8 cellular contexts compared by ENCODE assay signal in genomic region chr5:138410996-138411640, GRCh38. TPM values are rescaled to one million over a fixed set of nuclear protein-coding genes. Genes with fewer than 3 reads are reported as not detected.
DNase-seq lines count a peak whose midpoint lies in the region; FAIRE-seq and TF ChIP-seq lines count a peak whose summit lies in the region.
"Not testable (repeated sequence)": the region's sequence is repeated elsewhere in the genome, so short reads cannot be mapped to it uniquely, and the experiment has no call there.
"Had no signal": no experiment of that assay in that cellular context is flagged by ENCODE, and none has a peak within 500 bp of the region (broad histone marks: within the 10 kb centered on the region; RNA-seq: fewer than 3 reads in every experiment).

No MANE protein-coding gene starts in this region.

- not testable (repeated sequence) for H3K9me3 Mint-ChIP-seq in progenitor cell of endocrine pancreas (ENCODE audit: low read depth)

- peaks cover 72% of the 10 kb centered on the region for H3K36me3 ChIP-seq in MG63
- H3K36me3 ChIP-seq in SK-N-SH (replicated peaks in 1 of 2; ENCODE audit: control insufficient read depth in 1 of 2, insufficient read depth in 2 of 2, low read length in 1 of 2), result peaks cover 31 to 38% of the 10 kb centered on the region in 2 experiments
- peaks cover 11 to 17% of the 10 kb centered on the region in 2 donors for H3K36me3 ChIP-seq in kidney (ENCODE audit: control insufficient read depth in 1 of 2, insufficient read depth in 2 of 2, low read length in 2 of 2)

- H3K79me2 ChIP-seq in SK-N-SH (ENCODE audit: insufficient read depth), result not testable (repeated sequence)

- CTCF ChIA-PET in SK-N-SH (lab: Yijun Ruan, JAX), result interaction anchor here (0.8 to 4.0 kb wide), 5 partner anchors 11 to 93 kb away, joined by 3 to 22 read pairs (median 6); partner anchors contain the start of genes KDM3B and REEP2

- FAIRE-seq in kidney (lab: Jason Lieb, UNC), result not testable (repeated sequence)

- TF ChIP-seq RAD21 in SK-N-SH (IDR thresholded peaks at IDR 0.05; ENCODE audit: low read length), result peak; percentile 46

- not testable (repeated sequence) for H2AFZ ChIP-seq in SK-N-SH (ENCODE audit: low read depth)

- H3K9me2 ChIP-seq in SK-N-SH, result not testable (repeated sequence)

- H3K27me3 Mint-ChIP-seq in progenitor cell of endocrine pancreas, result not testable (repeated sequence)

- DNase-seq in ELF-1 (ENCODE audit: low read depth, low spot score) (peak; percentile 81), MG63 (peak; percentile 48)
- DNase-seq in SK-N-SH; epithelial cell of proximal tubule (ENCODE audit: low read depth); kidney; progenitor cell of endocrine pancreas (ENCODE audit: low spot score, unreplicated experiment): not testable (repeated sequence)
- DNase-seq in activated naive CD4-positive, alpha-beta T cell treated with Interleukin-2 at 50 U/mL for 16 hours, result peak; percentile 39

- not testable (repeated sequence) for TF ChIP-seq EP300 in SK-N-SH (IDR thresholded peaks at IDR 0.05; ENCODE audit: borderline replicate concordance in 1 of 2, low read depth in 1 of 2, low read length in 1 of 2)

- not testable (repeated sequence) for H4K20me1 ChIP-seq in SK-N-SH (ENCODE audit: insufficient read depth)

- not testable (repeated sequence) for H3K27ac ChIP-seq in SK-N-SH (ENCODE audit: low read depth in 2 of 2, low read length in 1 of 2); kidney (ENCODE audit: low read depth in 2 of 2, low read length in 2 of 2)

- not testable (repeated sequence) for H3K4me2 ChIP-seq in SK-N-SH

- 81% methylated on average over 12 of the region's 14 CpGs for WGBS in SK-N-SH (ENCODE audit: low lambda C conversion rate)

- not testable (repeated sequence) for H3K4me1 Mint-ChIP-seq in progenitor cell of endocrine pancreas (ENCODE audit: low read depth)

- H3K4me1 ChIP-seq in SK-N-SH (ENCODE audit: control insufficient read depth in 1 of 2, insufficient read depth in 2 of 2, low read depth in 1 of 2, low read length in 1 of 2); kidney (ENCODE audit: control insufficient read depth in 1 of 2, insufficient read depth in 1 of 2, low read depth in 1 of 2, low read length in 2 of 2): not testable (repeated sequence)

- not testable (repeated sequence) for H3K4me3 ChIP-seq in MG63; SK-N-SH (ENCODE audit: low read depth in 2 of 2, low read length in 1 of 2); epithelial cell of proximal tubule (ENCODE audit: low read depth, low read length); kidney (ENCODE audit: low read length in 2 of 2)

- intact Hi-C loops in kidney (cut with DNase I), result not testable (repeated sequence)

- H3K4me3 Mint-ChIP-seq in progenitor cell of endocrine pancreas (ENCODE audit: low read depth), result not testable (repeated sequence)

- peak; percentile 67 for TF ChIP-seq CTCF in SK-N-SH (IDR thresholded peaks at IDR 0.05)
- TF ChIP-seq CTCF in epithelial cell of proximal tubule (conservative IDR thresholded peaks at IDR 0.05; ENCODE audit: low read depth, low read length), result peak; percentile 47
- peak; percentile 20 for TF ChIP-seq CTCF in kidney (IDR thresholded peaks at IDR 0.05; ENCODE audit: borderline replicate concordance, extremely low read depth, insufficient read depth)
- peak; percentile 55 for TF ChIP-seq CTCF in progenitor cell of endocrine pancreas (IDR thresholded peaks at IDR 0.05; ENCODE audit: unreplicated experiment)

- H3K36me3 Mint-ChIP-seq in progenitor cell of endocrine pancreas (ENCODE audit: insufficient read depth), result peaks cover 37% of the 10 kb centered on the region

- H3F3A ChIP-seq in SK-N-SH (replicated peaks; ENCODE audit: insufficient read depth), result peaks cover 11% of the 10 kb centered on the region

- H3K27ac Mint-ChIP-seq in progenitor cell of endocrine pancreas, result not testable (repeated sequence)

- H3K9ac ChIP-seq in SK-N-SH; kidney (ENCODE audit: low read length in 2 of 2): not testable (repeated sequence)

- H3K9me3 ChIP-seq in MG63; SK-N-SH; kidney (ENCODE audit: control insufficient read depth in 1 of 2, low read length in 2 of 2): not testable (repeated sequence)

- not testable (repeated sequence) for H3K27me3 ChIP-seq in MG63; SK-N-SH (ENCODE audit: insufficient read depth)

- POLR2A ChIA-PET in SK-N-SH (lab: Yijun Ruan, JAX), result interaction anchor here (0.6 kb wide), 1 partner anchor 1934 kb away, joined by 3 read pairs; no protein-coding TSS in a partner anchor

TF ChIP-seq in SK-N-SH, 30 proteins besides CTCF, POLR2A, EP300 and RAD21:
- peak; percentile 27; the same call in 1 of the 2 replicates for TF ChIP-seq SMC3 (IDR thresholded peaks at IDR 0.05; ENCODE audit: low read depth, low read length)

RNA-seq across cellular contexts. Expression of gene REEP2, which starts 27.7 kb away (rescaled TPM):
- 1.4 and 1.8 TPM in 2 replicates for total RNA-seq in MG63 (2014; rRNA removed; shearing (Covaris generic); ENCODE audit: low replicate concordance)
- polyA plus RNA-seq in SK-N-SH (2012; rRNA removed) (25.4 and 31.2 TPM in 2 replicates), kidney (ENCODE audit: insufficient read depth, low read depth, low replicate concordance) (8.8 TPM)
- 22.8 and 24.0 TPM in 2 replicates for polyA plus RNA-seq in SK-N-SH (2012; cell fraction: cytosol; rRNA removed)
- polyA plus RNA-seq in SK-N-SH (2012; cell fraction: nucleus; rRNA removed), result 63.3 and 71.6 TPM in 2 replicates
- total RNA-seq in epithelial cell of proximal tubule (9.9 and 30.6 TPM in 2 replicates), kidney (1.9 TPM), progenitor cell of endocrine pancreas (20.0 and 22.1 TPM in 2 replicates)
- polyA plus RNA-seq: IgD-negative memory B cell had no signal

RNA-seq across cellular contexts. Expression of gene EGR1, which starts 54.2 kb away (rescaled TPM):
- 1.2 TPM in 1 of 2 replicates, not detected in the other for total RNA-seq in MG63 (2014; rRNA removed; shearing (Covaris generic); ENCODE audit: low replicate concordance)
- polyA plus RNA-seq in SK-N-SH (2012; rRNA removed), result 28.4 and 48.0 TPM in 2 replicates
- polyA plus RNA-seq in SK-N-SH (2012; cell fraction: cytosol; rRNA removed), result 28.1 and 41.7 TPM in 2 replicates
- polyA plus RNA-seq in SK-N-SH (2012; cell fraction: nucleus; rRNA removed), result 81.7 and 86.6 TPM in 2 replicates
- total RNA-seq in epithelial cell of proximal tubule, result 2.2 and 6.7 TPM in 2 replicates
- total RNA-seq in kidney, result 68.6 TPM
- polyA plus RNA-seq in kidney (ENCODE audit: insufficient read depth, low read depth, low replicate concordance), result 65.8 TPM
- total RNA-seq in progenitor cell of endocrine pancreas, result 49.5 and 56.2 TPM in 2 replicates

RNA-seq across cellular contexts. Expression of gene KDM3B, which starts 58.6 kb away (rescaled TPM):
- 41.6 and 42.9 TPM in 2 replicates for total RNA-seq in MG63 (2014; rRNA removed; shearing (Covaris generic); ENCODE audit: low replicate concordance)
- polyA plus RNA-seq in SK-N-SH (2012; rRNA removed), result 22.4 and 24.5 TPM in 2 replicates
- 18.7 and 20.8 TPM in 2 replicates for polyA plus RNA-seq in SK-N-SH (2012; cell fraction: cytosol; rRNA removed)
- 20.3 and 43.7 TPM in 2 replicates for polyA plus RNA-seq in SK-N-SH (2012; cell fraction: nucleus; rRNA removed)
- 27.6 and 40.2 TPM in 2 replicates for total RNA-seq in epithelial cell of proximal tubule
- total RNA-seq in kidney, result 69.6 TPM
- polyA plus RNA-seq in kidney (ENCODE audit: insufficient read depth, low read depth, low replicate concordance), result 18.5 TPM
- 118 and 126 TPM in 2 replicates for total RNA-seq in progenitor cell of endocrine pancreas
